Comparison of ENCODE assay signal across 20 cellular contexts in genomic region chr4:174517502-174517901, GRCh38.
DNase-seq lines count a peak whose midpoint lies in the region; ATAC-seq lines count a peak whose summit lies in the region.
"Had no signal": no experiment of that assay in that cellular context is flagged by ENCODE, and none has a peak within 500 bp of the region (broad histone marks: within the 10 kb centered on the region; RNA-seq: fewer than 3 reads in every experiment).

No MANE protein-coding gene starts in this region.

- ATAC-seq in HG03095 (IDR thresholded peaks at IDR 0.05; ENCODE audit: unreplicated experiment): no peak
- ATAC-seq: Right ventricle myocardium inferior had no signal

- DNase-seq in NOMO-1 treated with DMSO at 0.1 percent for 48 hours (lab: John Stamatoyannopoulos, UW; ENCODE audit: unreplicated experiment): peak; percentile 43
- no peak for DNase-seq in NOMO-1 treated with dmso at 0.1 percent for 144 hours (lab: John Stamatoyannopoulos, UW; ENCODE audit: unreplicated experiment)
- DNase-seq in OCI-M1 (lab: John Stamatoyannopoulos, UW): peak; percentile 64
- DNase-seq in fibroblast of gingiva (ENCODE audit: low read depth): peak; percentile 30
- DNase-seq in HuH-7.5 (ENCODE audit: low spot score): no peak
- no peak for DNase-seq in NAMALWA (ENCODE audit: low spot score)
- DNase-seq: CD4-positive, alpha-beta T cell; COR-L47; DMS79 treated with DMSO at 0.1 percent for 48 hours; GM23248; H9; IMR-90; NCI-H1048; NCI-H1417 treated with DMSO at 0.1 percent for 48 hours; NCI-H187 treated with DMSO at 0.1 percent for 48 hours; NCI-H2227 treated with DMSO at 0.1 percent for 48 hours; NCI-H510A; NCI-H748 treated with DMSO at 0.1 percent for 48 hours had no signal

Comparison
In these comparisons a context has a peak if more than half of its experiments do, and no peak if none do; other contexts are left out.
1. DNase-seq: peak in NOMO-1 treated with DMSO at 0.1 percent for 48 hours (single experiment), OCI-M1 (single experiment) and fibroblast of gingiva (single experiment); none in NOMO-1 treated with dmso at 0.1 percent for 144 hours (single experiment), HuH-7.5 (single experiment) and NAMALWA (single experiment).